In the genomic region with DNA sequence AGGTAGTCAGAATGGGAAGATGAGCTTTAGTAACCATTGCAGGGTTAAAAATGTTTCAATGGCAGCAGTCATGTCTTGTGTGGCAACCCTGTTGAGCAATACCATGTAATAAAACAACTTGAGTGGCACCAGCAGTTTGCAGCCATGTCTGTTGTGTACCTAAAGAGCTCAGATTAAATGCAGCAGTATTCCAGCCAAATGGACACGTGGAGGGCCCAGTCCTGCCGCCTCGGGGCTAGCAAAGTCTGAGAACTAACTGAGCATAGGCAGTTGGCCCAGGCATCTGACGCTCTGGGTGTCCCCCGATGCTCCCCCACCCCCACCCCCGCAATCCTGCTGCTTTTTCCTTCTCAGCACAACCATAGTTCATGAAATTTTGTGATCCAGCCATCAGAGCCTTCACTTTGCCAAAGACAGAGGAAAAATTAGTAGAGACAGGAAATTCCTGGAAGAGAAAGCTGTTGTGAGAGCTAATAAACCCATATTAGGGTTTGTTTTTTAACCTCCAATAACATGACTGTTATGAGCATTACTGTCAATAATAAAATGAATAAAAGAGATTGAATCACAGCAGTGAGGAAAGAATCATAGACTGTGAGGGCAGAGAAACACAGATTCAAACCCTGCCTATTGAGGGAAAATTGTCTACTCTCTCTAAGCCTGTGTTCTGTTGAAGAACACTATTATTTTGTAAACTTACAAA, we compare ENCODE assay signal across 13 cellular contexts.
A peak's percentile ranks its signal among the peaks of the same experiment; 100 is the strongest.
DNase-seq lines count a peak whose midpoint lies in the region; ATAC-seq, FAIRE-seq and TF ChIP-seq lines count a peak whose summit lies in the region.
"Had no signal": no experiment of that assay in that cellular context is flagged by ENCODE, and none has a peak within 500 bp of the region (broad histone marks: within the 10 kb centered on the region; RNA-seq: fewer than 3 reads in every experiment).

No MANE protein-coding gene starts in this region.

- no peak for FAIRE-seq in A549 (lab: Jason Lieb, UNC)

- H3K4me2 ChIP-seq in A549: peak overlapping the region; percentile 42

- TF ChIP-seq CTCF in A549 (IDR thresholded peaks at IDR 0.05) (no peak), choroid plexus epithelial cell (conservative IDR thresholded peaks at IDR 0.05; ENCODE audit: low read depth, low read length) (no peak), lung (IDR thresholded peaks at IDR 0.05; ENCODE audit: control extremely low read depth, extremely low read depth) (no peak)

- DNase-seq in A549 (ENCODE audit: low read depth in 1 of 2, low spot score in 1 of 2) (peak in 1 of 2 experiments; percentile 11), MV-4-11 (lab: John Stamatoyannopoulos, UW) (peak; percentile 38), choroid plexus epithelial cell (ENCODE audit: low read depth) (peak; percentile 5), lung (ENCODE audit: low spot score) (peak; percentile 28), activated gamma-delta T cell treated with Interleukin-2 at 50 U/mL for 16 hours (no peak), NCI-H1930 (lab: John Stamatoyannopoulos, UW) (no peak), NCI-H524 treated with DMSO at 0.1 percent for 48 hours (lab: John Stamatoyannopoulos, UW) (no peak)
- DNase-seq: activated CD8-positive, alpha-beta memory T cell treated with anti-CD3 and anti-CD28 coated beads, Interleukin-2, amount 10 ng/mL, durations not matched to agents 7 days and 5 days; amygdala; endodermal cell; natural killer cell; NCI-H2029 had no signal

- TF ChIP-seq RAD21 in A549 (conservative IDR thresholded peaks at IDR 0.05 in 1 of 2, IDR thresholded peaks at IDR 0.05 in 1 of 2): no peak

- POLR2A ChIA-PET in A549 (lab: Yijun Ruan, JAX): no interaction called here

- no peaks in the 10 kb centered on the region for H3K36me3 ChIP-seq in lung (ENCODE audit: control insufficient read depth in 2 of 2, insufficient read depth in 2 of 2, low read length in 2 of 2)

- TF ChIP-seq EP300 in A549 (IDR thresholded peaks at IDR 0.05): no peak

- peak overlapping the region in 1 of 2 experiments; percentile 22; a peak in 1 of 6 replicates for H3K27ac ChIP-seq in A549
- peak overlapping the region in 1 of 2 donors; percentile 45 for H3K27ac ChIP-seq in lung (ENCODE audit: low read depth in 1 of 2, low read length in 1 of 2)

- no peaks in the 10 kb centered on the region for H3K27me3 ChIP-seq in lung (ENCODE audit: control insufficient read depth, insufficient read depth)

- H3K4me1 ChIP-seq in A549 (no peaks in the 10 kb centered on the region), lung (ENCODE audit: control insufficient read depth in 2 of 2, insufficient read depth in 2 of 2, low read length in 2 of 2) (peaks cover 1 to 4% of the 10 kb centered on the region in 2 donors)

- no peak overlapping the region for H3K4me3 ChIP-seq in A549
- no peak overlapping the region for H3K4me3 ChIP-seq in choroid plexus epithelial cell (ENCODE audit: low read depth, low read length)
- H3K4me3 ChIP-seq in lung: no peak overlapping the region

- ATAC-seq in A549 (no peak), lung (ENCODE audit: insufficient read depth, low FRiP score) (no peak), HG02798 (IDR thresholded peaks at IDR 0.05; ENCODE audit: poor library complexity, unreplicated experiment) (no peak)
- ATAC-seq: activated CD8-positive, alpha-beta memory T cell treated with anti-CD3 and anti-CD28 coated beads, Interleukin-2, amount 10 ng/mL, durations not matched to agents 7 days and 5 days; natural killer cell had no signal

- no peak for TF ChIP-seq POLR2A in A549 (IDR thresholded peaks at IDR 0.05; ENCODE audit: low read length)

- H3K9me3 ChIP-seq in A549: no peaks in the 10 kb centered on the region; the same call in 2 of the 3 replicates
- no peaks in the 10 kb centered on the region for H3K9me3 ChIP-seq in lung (ENCODE audit: control insufficient read depth in 2 of 2, insufficient read depth in 1 of 2, low read length in 1 of 2)

- CTCF ChIA-PET in A549 (lab: Yijun Ruan, JAX): interaction anchor here (0.8 to 1.6 kb wide), 3 partner anchors 18 to 123 kb away, joined by 3 to 6 read pairs (median 3); no protein-coding TSS in a partner anchor

- WGBS in A549 (ENCODE audit: missing lambda C conversion rate): 25% methylated on average over 6 of the region's 6 CpGs
- WGBS in lung, 2 donors: 39 to 70% methylated on average over 6 of the region's 6 CpGs

TF ChIP-seq in A549, 52 proteins besides CTCF, POLR2A, EP300 and RAD21:
- TF ChIP-seq NPAS2 (CRISPR knock-in tag; IDR thresholded peaks at IDR 0.05; ENCODE audit: borderline replicate concordance) (no peak), CEBPB (IDR thresholded peaks at IDR 0.05) (peak; percentile 56 to 67; a peak in 3 of 4 replicates)
TF ChIP-seq in A549: peak in this region for 1.

Comparison
In these comparisons a context has a peak if more than half of its experiments do, and no peak if none do; other contexts are left out.
1. DNase-seq: peak in MV-4-11 (single experiment), choroid plexus epithelial cell (single experiment) and lung (single experiment); none in activated gamma-delta T cell treated with Interleukin-2 at 50 U/mL for 16 hours (single experiment), NCI-H1930 (0 of 2) and NCI-H524 treated with DMSO at 0.1 percent for 48 hours (single experiment).